9 cellular contexts compared by ENCODE assay signal in the genomic region with DNA sequence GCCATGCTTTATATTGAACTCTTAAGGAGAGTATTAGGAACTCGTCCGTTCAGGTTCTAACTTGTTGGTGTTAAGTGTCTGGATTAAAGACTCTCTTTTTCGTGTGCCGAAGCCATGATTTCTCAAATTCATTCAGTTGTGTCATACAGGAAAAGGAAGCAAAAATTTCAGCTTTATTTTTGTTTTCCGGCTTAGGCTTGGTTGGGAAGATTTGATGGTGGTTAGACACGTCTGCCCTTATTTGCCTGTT. TPM values are rescaled to one million over a fixed set of nuclear protein-coding genes. Genes with fewer than 3 reads are reported as not detected.
DNase-seq lines count a peak whose midpoint lies in the region; ATAC-seq and TF ChIP-seq lines count a peak whose summit lies in the region.
"Had no signal": no experiment of that assay in that cellular context is flagged by ENCODE, and none has a peak within 500 bp of the region (broad histone marks: within the 10 kb centered on the region; RNA-seq: fewer than 3 reads in every experiment).

No MANE protein-coding gene starts in this region.

- intact Hi-C loops in activated naive CD4-positive, alpha-beta T cell treated with anti-CD3 and anti-CD28 coated beads for 36 hours (cut with micrococcal nuclease): loop anchor here (1.0 to 5.0 kb wide), 4 partner anchors 23 to 259 kb away; partner anchors contain the start of gene UCKL1

- no peak for ATAC-seq in GM18520 (IDR thresholded peaks at IDR 0.05; ENCODE audit: unreplicated experiment)

- peaks cover 9% of the 10 kb centered on the region for H3K36me3 Mint-ChIP-seq in activated naive CD4-positive, alpha-beta T cell treated with anti-CD3 and anti-CD28 coated beads for 36 hours (ENCODE audit: low read depth)

- DNase-seq in activated naive CD4-positive, alpha-beta T cell treated with anti-CD3 and anti-CD28 coated beads for 36 hours: no peak
- no peak for DNase-seq in activated naive CD4-positive, alpha-beta T cell (lab: John Stamatoyannopoulos, UW)
- DNase-seq in hepatic stellate cell (ENCODE audit: low spot score) (peak; percentile 29), midbrain (lab: John Stamatoyannopoulos, UW) (no peak), amniotic stem cell (lab: John Stamatoyannopoulos, UW) (no peak)

- peak overlapping the region in 20 of 21 experiments; percentile 71 to 95 (median 90) for H3K27ac ChIP-seq in skin epidermis

- H3K4me1 Mint-ChIP-seq in activated naive CD4-positive, alpha-beta T cell treated with anti-CD3 and anti-CD28 coated beads for 36 hours (ENCODE audit: low read depth): peaks cover 44% of the 10 kb centered on the region

- peak overlapping the region; percentile 95 for H3K4me3 Mint-ChIP-seq in activated naive CD4-positive, alpha-beta T cell treated with anti-CD3 and anti-CD28 coated beads for 36 hours

- CTCF ChIA-PET in activated naive CD4-positive, alpha-beta T cell treated with anti-CD3 and anti-CD28 coated beads for 36 hours (lab: Charles Lee): interaction anchor here (0.9 to 1.6 kb wide), 5 partner anchors 20 to 84 kb away, joined by 3 to 8 read pairs (median 4); partner anchors contain the start of gene TPD52L2

- no peaks in the 10 kb centered on the region for H3K27me3 Mint-ChIP-seq in activated naive CD4-positive, alpha-beta T cell treated with anti-CD3 and anti-CD28 coated beads for 36 hours (ENCODE audit: low read depth)

- TF ChIP-seq CTCF in WI38 (IDR thresholded peaks at IDR 0.05; ENCODE audit: low read depth, low read length): no peak

- no peaks in the 10 kb centered on the region for H3K9me3 Mint-ChIP-seq in activated naive CD4-positive, alpha-beta T cell treated with anti-CD3 and anti-CD28 coated beads for 36 hours

- H3K4me3 ChIP-seq in WI38 (ENCODE audit: low read depth, low read length) (peak overlapping the region; percentile 60), skin epidermis (peak overlapping the region; percentile 38 to 79 (median 70))

- peak overlapping the region; percentile 93 for H3K27ac Mint-ChIP-seq in activated naive CD4-positive, alpha-beta T cell treated with anti-CD3 and anti-CD28 coated beads for 36 hours

RNA-seq across cellular contexts. Expression of gene DNAJC5, which starts 0.9 kb away (rescaled TPM):
- total RNA-seq in activated naive CD4-positive, alpha-beta T cell treated with anti-CD3 and anti-CD28 coated beads for 36 hours: 10 to 100 TPM; 19.4 to 19.5 TPM

RNA-seq across cellular contexts. Expression of gene TPD52L2, which starts 30.7 kb away (rescaled TPM):
- 10 to 100 TPM; 38.2 to 38.9 TPM for total RNA-seq in activated naive CD4-positive, alpha-beta T cell treated with anti-CD3 and anti-CD28 coated beads for 36 hours

RNA-seq across cellular contexts. Expression of gene ABHD16B, which starts 34.5 kb away (rescaled TPM):
- total RNA-seq in activated naive CD4-positive, alpha-beta T cell treated with anti-CD3 and anti-CD28 coated beads for 36 hours: not detected
- total RNA-seq: glomerular endothelial cell had no signal
